8 cellular contexts compared by ENCODE assay signal in the genomic region with DNA sequence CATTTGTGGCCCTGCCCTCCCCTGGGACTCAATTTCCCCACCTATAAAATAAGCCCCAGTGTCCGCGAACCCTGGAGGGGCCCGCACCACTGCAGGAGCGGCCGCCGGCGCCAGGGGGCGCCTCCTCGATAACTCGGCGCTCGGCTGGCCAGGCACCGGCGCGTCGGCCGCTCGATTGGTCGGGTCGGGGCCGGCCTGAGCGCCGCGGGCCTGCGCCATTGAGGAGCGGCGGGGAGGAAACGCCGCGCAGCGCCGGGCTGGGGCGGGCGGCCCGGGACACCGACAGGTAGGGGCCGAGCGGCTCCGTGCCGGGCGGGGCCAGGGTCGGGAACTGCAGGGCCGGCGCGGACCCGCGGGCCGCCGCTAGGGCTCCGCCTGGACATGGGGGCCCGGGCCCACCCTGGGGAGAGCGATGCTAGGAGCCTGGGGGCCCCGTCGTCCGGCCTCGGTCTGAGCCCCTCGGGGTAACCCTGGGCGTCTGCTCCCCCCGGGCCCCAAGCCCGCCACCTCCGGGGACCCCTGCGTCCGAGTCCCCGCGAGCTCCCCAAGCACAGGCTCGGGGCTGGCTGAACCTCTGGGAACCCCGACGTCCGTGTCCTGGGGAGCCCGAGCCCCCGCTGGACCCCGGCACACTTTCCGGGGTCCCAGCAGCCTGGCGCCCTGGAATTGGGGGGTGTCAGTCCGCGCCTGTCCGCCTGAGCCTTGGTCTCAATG. TPM values are rescaled to one million over a fixed set of nuclear protein-coding genes. Genes with fewer than 3 reads are reported as not detected.
DNase-seq lines count a peak whose midpoint lies in the region; ATAC-seq, FAIRE-seq and TF ChIP-seq lines count a peak whose summit lies in the region.

A gene with protein sequence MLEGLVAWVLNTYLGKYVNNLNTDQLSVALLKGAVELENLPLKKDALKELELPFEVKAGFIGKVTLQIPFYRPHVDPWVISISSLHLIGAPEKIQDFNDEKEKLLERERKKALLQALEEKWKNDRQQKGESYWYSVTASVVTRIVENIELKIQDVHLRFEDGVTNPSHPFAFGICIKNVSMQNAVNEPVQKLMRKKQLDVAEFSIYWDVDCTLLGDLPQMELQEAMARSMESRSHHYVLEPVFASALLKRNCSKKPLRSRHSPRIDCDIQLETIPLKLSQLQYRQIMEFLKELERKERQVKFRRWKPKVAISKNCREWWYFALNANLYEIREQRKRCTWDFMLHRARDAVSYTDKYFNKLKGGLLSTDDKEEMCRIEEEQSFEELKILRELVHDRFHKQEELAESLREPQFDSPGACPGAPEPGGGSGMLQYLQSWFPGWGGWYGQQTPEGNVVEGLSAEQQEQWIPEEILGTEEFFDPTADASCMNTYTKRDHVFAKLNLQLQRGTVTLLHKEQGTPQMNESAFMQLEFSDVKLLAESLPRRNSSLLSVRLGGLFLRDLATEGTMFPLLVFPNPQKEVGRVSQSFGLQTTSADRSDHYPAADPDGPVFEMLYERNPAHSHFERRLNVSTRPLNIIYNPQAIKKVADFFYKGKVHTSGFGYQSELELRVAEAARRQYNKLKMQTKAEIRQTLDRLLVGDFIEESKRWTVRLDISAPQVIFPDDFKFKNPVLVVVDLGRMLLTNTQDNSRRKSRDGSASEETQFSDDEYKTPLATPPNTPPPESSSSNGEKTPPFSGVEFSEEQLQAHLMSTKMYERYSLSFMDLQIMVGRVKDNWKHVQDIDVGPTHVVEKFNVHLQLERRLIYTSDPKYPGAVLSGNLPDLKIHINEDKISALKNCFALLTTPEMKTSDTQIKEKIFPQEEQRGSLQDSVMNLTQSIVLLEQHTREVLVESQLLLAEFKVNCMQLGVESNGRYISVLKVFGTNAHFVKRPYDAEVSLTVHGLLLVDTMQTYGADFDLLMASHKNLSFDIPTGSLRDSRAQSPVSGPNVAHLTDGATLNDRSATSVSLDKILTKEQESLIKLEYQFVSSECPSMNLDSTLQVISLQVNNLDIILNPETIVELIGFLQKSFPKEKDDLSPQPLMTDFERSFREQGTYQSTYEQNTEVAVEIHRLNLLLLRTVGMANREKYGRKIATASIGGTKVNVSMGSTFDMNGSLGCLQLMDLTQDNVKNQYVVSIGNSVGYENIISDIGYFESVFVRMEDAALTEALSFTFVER (N-terminal part only) (plus strand): TSS at position 196 of the 714 bp plus-strand sequence. CDS start 4,237 bp downstream, outside the sequence.

- no peaks in the 10 kb centered on the region for H3K27me3 Mint-ChIP-seq in natural killer cell (ENCODE audit: low read depth in 2 of 2)

- intact Hi-C loops in natural killer cell (cut with micrococcal nuclease): no loop called here

- peak; percentile 65 for DNase-seq in COLO829 (ENCODE audit: low spot score)
- peak; percentile 74 for DNase-seq in HTR-8/SVneo (ENCODE audit: insufficient read length, low spot score)
- peak; percentile 76 for DNase-seq in RPMI7951 (ENCODE audit: low read depth)
- DNase-seq in activated T-helper 1 cell treated with anti-CD3 and anti-CD28 coated beads, Interleukin-2, amount 50 U/mL, for 16 hours (ENCODE audit: low read depth in 1 of 2, low spot score in 1 of 2): peak; percentile 65 to 78
- DNase-seq in fibroblast of peridontal ligament (ENCODE audit: extremely low read depth): peak; percentile 64
- DNase-seq in natural killer cell: peak; percentile 83
- DNase-seq in stimulated activated naive CD4-positive, alpha-beta T cell treated with Interleukin-2 at 50 U/mL for 16 hours (lab: John Stamatoyannopoulos, UW): peak; percentile 81

- peak; percentile 40 for FAIRE-seq in HTR-8/SVneo (lab: Jason Lieb, UNC)

- H3K9me3 Mint-ChIP-seq in natural killer cell: no peaks in the 10 kb centered on the region

- H3K27ac Mint-ChIP-seq in natural killer cell: peak within 1 kb of the TSS; percentile 34 to 75

- ATAC-seq in GM19438 (IDR thresholded peaks at IDR 0.05; ENCODE audit: low read depth, unreplicated experiment) (peak; percentile 75), natural killer cell (peak; percentile 95 to 99 (median 97))

- peak within 1 kb of the TSS; percentile 87 for H3K4me3 Mint-ChIP-seq in natural killer cell

- peak; percentile 86 for TF ChIP-seq CTCF in natural killer cell (IDR thresholded peaks at IDR 0.05)

- H3K4me1 Mint-ChIP-seq in natural killer cell: peaks cover 16% of the 10 kb centered on the region in 2 donors

- no peaks in the 10 kb centered on the region for H3K36me3 Mint-ChIP-seq in natural killer cell

RNA-seq across cellular contexts. Expression of the gene that starts here (rescaled TPM):
- 13.6 and 15.0 TPM in 2 replicates for total RNA-seq in RPMI7951 (2014; rRNA removed; shearing (Covaris generic))
- total RNA-seq in natural killer cell: 10 to 100 TPM; 66.3 to 94.0 (median 81.7) TPM

Comparison
In these comparisons a context has a peak if more than half of its experiments do, and no peak if none do; other contexts are left out.
1. Peak in every context shown above with its lines: DNase-seq and ATAC-seq.